Comparison of ENCODE assay signal across 15 cellular contexts in genomic region chr22:44677299-44678244, GRCh38. TPM values are rescaled to one million over a fixed set of nuclear protein-coding genes. Genes with fewer than 3 reads are reported as not detected.
DNase-seq lines count a peak whose midpoint lies in the region; ATAC-seq and TF ChIP-seq lines count a peak whose summit lies in the region.
"Had no signal": no experiment of that assay in that cellular context is flagged by ENCODE, and none has a peak within 500 bp of the region (broad histone marks: within the 10 kb centered on the region; RNA-seq: fewer than 3 reads in every experiment).

No MANE protein-coding gene starts in this region.

- no peaks in the 10 kb centered on the region for H3K27me3 Mint-ChIP-seq in activated T-cell treated with anti-CD3 and anti-CD28 coated beads, Interleukin-2, amount 50 U/mL, for 24 hours
- H3K27me3 Mint-ChIP-seq in glutamatergic neuron (ENCODE audit: unreplicated experiment) = peaks cover 11% of the 10 kb centered on the region
- H3K27me3 Mint-ChIP-seq in stimulated activated memory B cell treated with anti-CD40 and anti-IgM and Interleukin-4, amounts not matched to agents 10 μg/mL and 1 μg/mL and 100 μg/mL, for 72 hours = peaks cover 91% of the 10 kb centered on the region
- H3K27me3 Mint-ChIP-seq: activated CD4-positive, alpha-beta memory T cell treated with anti-CD3 and anti-CD28 coated beads for 36 hours had no signal

- no peaks in the 10 kb centered on the region for H4K20me1 ChIP-seq in PC-9 (ENCODE audit: insufficient read depth)

- H3K9me2 ChIP-seq in PC-9 (ENCODE audit: insufficient read depth) = no peaks in the 10 kb centered on the region
- H3K9me2 ChIP-seq: SK-N-SH had no signal

- no peaks in the 10 kb centered on the region for H3K9me3 ChIP-seq in PC-9 (ENCODE audit: insufficient read depth, low read depth)
- H3K9me3 ChIP-seq: SK-N-SH, thyroid gland had no signal

- H3K27ac ChIP-seq in PC-9 = no peak overlapping the region
- H3K27ac ChIP-seq: HL-60, thyroid gland had no signal

- no peaks in the 10 kb centered on the region for H3K9me3 Mint-ChIP-seq in activated T-cell treated with anti-CD3 and anti-CD28 coated beads, Interleukin-2, amount 50 U/mL, for 24 hours
- H3K9me3 Mint-ChIP-seq in glutamatergic neuron (ENCODE audit: unreplicated experiment) = peaks cover 2% of the 10 kb centered on the region
- no peaks in the 10 kb centered on the region for H3K9me3 Mint-ChIP-seq in stimulated activated memory B cell treated with anti-CD40 and anti-IgM and Interleukin-4, amounts not matched to agents 10 μg/mL and 1 μg/mL and 100 μg/mL, for 72 hours
- H3K9me3 Mint-ChIP-seq: activated CD4-positive, alpha-beta memory T cell treated with anti-CD3 and anti-CD28 coated beads for 36 hours; endodermal cell had no signal

- peak overlapping the region; percentile 44 for H3K27ac Mint-ChIP-seq in activated T-cell treated with anti-CD3 and anti-CD28 coated beads, Interleukin-2, amount 50 U/mL, for 24 hours
- H3K27ac Mint-ChIP-seq in glutamatergic neuron (ENCODE audit: unreplicated experiment) = peak overlapping the region; percentile 82
- no peak overlapping the region for H3K27ac Mint-ChIP-seq in stimulated activated memory B cell treated with anti-CD40 and anti-IgM and Interleukin-4, amounts not matched to agents 10 μg/mL and 1 μg/mL and 100 μg/mL, for 72 hours
- H3K27ac Mint-ChIP-seq: activated CD4-positive, alpha-beta memory T cell treated with anti-CD3 and anti-CD28 coated beads for 36 hours; endodermal cell had no signal

- no peak for ATAC-seq in stimulated activated memory B cell treated with anti-CD40 and anti-IgM and Interleukin-4, amounts not matched to agents 10 μg/mL and 1 μg/mL and 100 μg/mL, for 72 hours
- no peak for ATAC-seq in GM19351 (IDR thresholded peaks at IDR 0.05; ENCODE audit: unreplicated experiment)

- no peak for TF ChIP-seq CTCF in PC-9 (conservative IDR thresholded peaks at IDR 0.05)
- no peak for TF ChIP-seq CTCF in glutamatergic neuron (IDR thresholded peaks at IDR 0.05; ENCODE audit: partially characterized antibody, unreplicated experiment)

- no peaks in the 10 kb centered on the region; the same call in 1 of the 2 replicates for H3F3A ChIP-seq in PC-9 (ENCODE audit: insufficient read depth, low read depth)

- no peaks in the 10 kb centered on the region for H3K36me3 Mint-ChIP-seq in activated T-cell treated with anti-CD3 and anti-CD28 coated beads, Interleukin-2, amount 50 U/mL, for 24 hours (ENCODE audit: low read depth)
- H3K36me3 Mint-ChIP-seq in glutamatergic neuron (ENCODE audit: unreplicated experiment) = no peaks in the 10 kb centered on the region
- no peaks in the 10 kb centered on the region for H3K36me3 Mint-ChIP-seq in stimulated activated memory B cell treated with anti-CD40 and anti-IgM and Interleukin-4, amounts not matched to agents 10 μg/mL and 1 μg/mL and 100 μg/mL, for 72 hours
- H3K36me3 Mint-ChIP-seq: activated CD4-positive, alpha-beta memory T cell treated with anti-CD3 and anti-CD28 coated beads for 36 hours had no signal

- TSS peak; percentile 24 for BruUV-seq in PC-9 (replicated peaks; lab: Mats Ljungman, UMichigan)

- H3K4me1 ChIP-seq in PC-9 (replicated peaks; ENCODE audit: insufficient read depth) = peaks cover 10% of the 10 kb centered on the region
- H3K4me1 ChIP-seq: thyroid gland had no signal

- H3K79me2 ChIP-seq in PC-9 (ENCODE audit: low read depth) = no peaks in the 10 kb centered on the region

- no peak overlapping the region for H2AFZ ChIP-seq in PC-9

- H3K4me2 ChIP-seq in PC-9 = peak overlapping the region; percentile 51; the same call in 1 of the 2 replicates
- H3K4me2 ChIP-seq: SK-N-SH had no signal

- H3K27me3 ChIP-seq in PC-9 (ENCODE audit: insufficient read depth, low read depth) = no peaks in the 10 kb centered on the region
- H3K27me3 ChIP-seq: thyroid gland had no signal

- DNase-seq in activated T-cell treated with anti-CD3 and anti-CD28 coated beads, Interleukin-2, amount 50 U/mL, for 24 hours = no peak
- no peak for DNase-seq in activated T-cell treated with anti-CD3 and anti-CD28 coated beads, Interleukin-2, amount 50 U/mL, for 1 hour
- DNase-seq in PC-9 (no peak), glutamatergic neuron (no peak), NCI-H748 treated with DMSO at 0.1 percent for 48 hours (lab: John Stamatoyannopoulos, UW) (no peak), AML-193 (lab: John Stamatoyannopoulos, UW) (no peak)
- DNase-seq: activated CD4-positive, alpha-beta memory T cell treated with anti-CD3 and anti-CD28 coated beads for 36 hours; anterior cingulate cortex; NCI-H774; thyroid gland had no signal

- CTCF ChIA-PET in PC-9 (lab: Charles Lee) = no interaction called here

- POLR2A ChIA-PET in PC-9 (lab: Charles Lee; ENCODE audit: unreplicated experiment) = interaction anchor here (0.7 kb wide), 1 partner anchor 460 kb away, joined by 3 read pairs; no protein-coding TSS in a partner anchor

- peak overlapping the region; percentile 48 for H3K4me3 Mint-ChIP-seq in activated T-cell treated with anti-CD3 and anti-CD28 coated beads, Interleukin-2, amount 50 U/mL, for 24 hours
- peak overlapping the region; percentile 75 for H3K4me3 Mint-ChIP-seq in glutamatergic neuron (ENCODE audit: unreplicated experiment)
- peak overlapping the region; percentile 47 for H3K4me3 Mint-ChIP-seq in stimulated activated memory B cell treated with anti-CD40 and anti-IgM and Interleukin-4, amounts not matched to agents 10 μg/mL and 1 μg/mL and 100 μg/mL, for 72 hours
- H3K4me3 Mint-ChIP-seq: activated CD4-positive, alpha-beta memory T cell treated with anti-CD3 and anti-CD28 coated beads for 36 hours; endodermal cell had no signal

- intact Hi-C loops in PC-9 (cut with micrococcal nuclease; ENCODE audit: unreplicated experiment) = no loop called here

- peaks cover 31% of the 10 kb centered on the region for H3K4me1 Mint-ChIP-seq in activated T-cell treated with anti-CD3 and anti-CD28 coated beads, Interleukin-2, amount 50 U/mL, for 24 hours (ENCODE audit: low read depth)
- peaks cover 12% of the 10 kb centered on the region for H3K4me1 Mint-ChIP-seq in glutamatergic neuron (ENCODE audit: low read depth, unreplicated experiment)
- H3K4me1 Mint-ChIP-seq in stimulated activated memory B cell treated with anti-CD40 and anti-IgM and Interleukin-4, amounts not matched to agents 10 μg/mL and 1 μg/mL and 100 μg/mL, for 72 hours = peaks cover 31% of the 10 kb centered on the region
- H3K4me1 Mint-ChIP-seq: endodermal cell had no signal

- no peak overlapping the region for H3K4me3 ChIP-seq in PC-9
- H3K4me3 ChIP-seq: thyroid gland had no signal

- no peaks in the 10 kb centered on the region for H3K36me3 ChIP-seq in PC-9 (ENCODE audit: low read depth)
- H3K36me3 ChIP-seq: thyroid gland had no signal

RNA-seq across cellular contexts. Expression of gene PRR5, which starts 24.4 kb away (rescaled TPM):
- 22.1 and 27.3 TPM in 2 replicates for total RNA-seq in PC-9 (2021)
- 17.5 TPM for total RNA-seq in glutamatergic neuron (ENCODE audit: unreplicated experiment)
